Comparison of ENCODE assay signal across 1 cellular context in genomic region chr10:113576853-113577252, GRCh38.
TF ChIP-seq lines count a peak whose summit lies in the region.

No MANE protein-coding gene starts in this region.

TF ChIP-seq in IMR-90, 13 proteins besides CTCF, POLR2A, EP300 and RAD21 (continued from another document):
- TF ChIP-seq CHD1 (IDR thresholded peaks at IDR 0.05; ENCODE audit: low read depth, low read length) (no peak), RCOR1 (IDR thresholded peaks at IDR 0.05; ENCODE audit: insufficient replicate concordance, low read length) (no peak), BHLHE40 (IDR thresholded peaks at IDR 0.05; ENCODE audit: low read depth, low read length) (no peak), MAFK (IDR thresholded peaks at IDR 0.05; ENCODE audit: low read depth, low read length) (no peak), SMC3 (IDR thresholded peaks at IDR 0.05; ENCODE audit: low read depth, low read length) (no peak), RFX5 (IDR thresholded peaks at IDR 0.05; ENCODE audit: low read depth, low read length) (no peak), NFE2L2 (IDR thresholded peaks at IDR 0.05; ENCODE audit: low read depth, low read length) (no peak)
- TF ChIP-seq, protein P1, sequence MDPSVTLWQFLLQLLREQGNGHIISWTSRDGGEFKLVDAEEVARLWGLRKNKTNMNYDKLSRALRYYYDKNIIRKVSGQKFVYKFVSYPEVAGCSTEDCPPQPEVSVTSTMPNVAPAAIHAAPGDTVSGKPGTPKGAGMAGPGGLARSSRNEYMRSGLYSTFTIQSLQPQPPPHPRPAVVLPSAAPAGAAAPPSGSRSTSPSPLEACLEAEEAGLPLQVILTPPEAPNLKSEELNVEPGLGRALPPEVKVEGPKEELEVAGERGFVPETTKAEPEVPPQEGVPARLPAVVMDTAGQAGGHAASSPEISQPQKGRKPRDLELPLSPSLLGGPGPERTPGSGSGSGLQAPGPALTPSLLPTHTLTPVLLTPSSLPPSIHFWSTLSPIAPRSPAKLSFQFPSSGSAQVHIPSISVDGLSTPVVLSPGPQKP (IDR thresholded peaks at IDR 0.05; ENCODE audit: borderline replicate concordance, low read depth, low read length), result no peak
